ENCODE assay signal across 1 cellular context in genomic region chr3:16515885-16516420, GRCh38.
TF ChIP-seq lines count a peak whose summit lies in the region.

No MANE protein-coding gene starts in this region.

TF ChIP-seq in H1, 55 proteins besides CTCF, POLR2A, EP300 and RAD21 (continued from another document):
- TF ChIP-seq CHD7 (IDR thresholded peaks at IDR 0.05; ENCODE audit: insufficient replicate concordance, low read length) (no peak), SP1 (IDR thresholded peaks at IDR 0.05; ENCODE audit: low read depth, low read length) (no peak), BACH1 (IDR thresholded peaks at IDR 0.05; ENCODE audit: low read length) (no peak), SP2 (IDR thresholded peaks at IDR 0.05; ENCODE audit: low read length) (no peak), ATF2 (IDR thresholded peaks at IDR 0.05; ENCODE audit: low read length) (no peak), CBX5 (IDR thresholded peaks at IDR 0.05; ENCODE audit: low read depth, low read length) (no peak), KDM5A (IDR thresholded peaks at IDR 0.05; ENCODE audit: low read length) (no peak), EZH2 (IDR thresholded peaks at IDR 0.05; ENCODE audit: low read depth, low read length, severe bottlenecking) (no peak), GTF2F1 (IDR thresholded peaks at IDR 0.05; ENCODE audit: borderline replicate concordance, low read depth, low read length) (no peak), TAF7 (optimal IDR thresholded peaks at IDR 0.05; ENCODE audit: borderline replicate concordance, low read depth, low read length) (no peak), NRF1 (IDR thresholded peaks at IDR 0.05; ENCODE audit: low read depth, low read length) (no peak), TCF12 (IDR thresholded peaks at IDR 0.05; ENCODE audit: low read depth, low read length) (no peak), POU5F1 (IDR thresholded peaks at IDR 0.05; ENCODE audit: low read depth, low read length) (no peak), CTBP2 (IDR thresholded peaks at IDR 0.05; ENCODE audit: borderline replicate concordance, insufficient read depth, insufficient read length, low read length) (no peak), KDM4A (IDR thresholded peaks at IDR 0.05; ENCODE audit: low read depth, low read length, severe bottlenecking) (no peak), RXRA (IDR thresholded peaks at IDR 0.05; ENCODE audit: insufficient read depth, low read depth, low read length) (no peak), FOSL1 (IDR thresholded peaks at IDR 0.05; ENCODE audit: insufficient read depth, low read depth, low read length) (no peak), RFX5 (IDR thresholded peaks at IDR 0.05; ENCODE audit: borderline replicate concordance, low read depth, low read length) (no peak)
